In genomic region chr2:233501198-233502076, GRCh38 we compare ENCODE assay signal across 13 cellular contexts.
A peak's percentile ranks its signal among the peaks of the same experiment; 100 is the strongest.
DNase-seq lines count a peak whose midpoint lies in the region; ATAC-seq and TF ChIP-seq lines count a peak whose summit lies in the region.
"Had no signal": no experiment of that assay in that cellular context is flagged by ENCODE, and none has a peak within 500 bp of the region (broad histone marks: within the 10 kb centered on the region; RNA-seq: fewer than 3 reads in every experiment).

No MANE protein-coding gene starts in this region.

- no peak for DNase-seq in left ventricle myocardium superior
- no peak for DNase-seq in right atrium auricular region (ENCODE audit: low spot score)
- DNase-seq in M059J (ENCODE audit: low read depth): peak; percentile 79
- DNase-seq in fibroblast of lung (ENCODE audit: low read depth in 2 of 2): peak; percentile 26 to 86
- DNase-seq in H7: no peak
- no peak for DNase-seq in effector CD8-positive, alpha-beta T cell (lab: John Stamatoyannopoulos, UW)
- no peak for DNase-seq in RPMI8226
- no peak for DNase-seq in HuH-7.5 (ENCODE audit: low spot score)
- DNase-seq: activated CD4-positive, CD25-positive, alpha-beta regulatory T cell treated with anti-CD3 and anti-CD28 coated beads, Interleukin-2, amount 50 U/mL, for 72 hours; NCI-H345; ovary; SIG-M5; thyroid gland had no signal

- H3K36me3 ChIP-seq in right atrium auricular region (peaks cover 52% of the 10 kb centered on the region), fibroblast of lung (ENCODE audit: control insufficient read depth, insufficient read depth, low read length) (no peaks in the 10 kb centered on the region), H7 (replicated peaks; ENCODE audit: control insufficient read depth, insufficient read depth, low read length) (no peaks in the 10 kb centered on the region)
- H3K36me3 ChIP-seq: ovary had no signal

- H3K9ac ChIP-seq in fibroblast of lung (ENCODE audit: insufficient read depth, low read length): no peak overlapping the region

- H3K27me3 ChIP-seq in right atrium auricular region (no peaks in the 10 kb centered on the region), fibroblast of lung (ENCODE audit: control insufficient read depth, insufficient read depth, low read length) (no peaks in the 10 kb centered on the region), H7 (ENCODE audit: control insufficient read depth, insufficient read depth, low read length) (no peaks in the 10 kb centered on the region)
- H3K27me3 ChIP-seq: ovary, thyroid gland had no signal

- H3K79me2 ChIP-seq in fibroblast of lung (ENCODE audit: control insufficient read depth, insufficient read depth, low read length): no peaks in the 10 kb centered on the region

- H3K9me3 ChIP-seq in right atrium auricular region (peaks cover 7 to 19% of the 10 kb centered on the region in 2 donors), fibroblast of lung (ENCODE audit: control insufficient read depth, insufficient read depth, low read depth, low read length) (no peaks in the 10 kb centered on the region)
- H3K9me3 ChIP-seq: thyroid gland had no signal

- H3K4me3 ChIP-seq in right atrium auricular region: no peak overlapping the region
- no peak overlapping the region for H3K4me3 ChIP-seq in fibroblast of lung (replicated peaks in 1 of 4; ENCODE audit: control extremely low read depth in 1 of 4, insufficient read depth in 1 of 4, low read depth in 3 of 4, low read length in 4 of 4)
- H3K4me3 ChIP-seq in H7 (ENCODE audit: insufficient read depth, low read depth, low read length): no peak overlapping the region
- H3K4me3 ChIP-seq: ovary, thyroid gland had no signal

- intact Hi-C loops in left ventricle myocardium superior (cut with micrococcal nuclease): no loop called here

- H3K4me2 ChIP-seq in fibroblast of lung (ENCODE audit: extremely low read depth, insufficient read depth, low read length): no peak overlapping the region

- H2AFZ ChIP-seq in fibroblast of lung (ENCODE audit: low read length): no peak overlapping the region

- H4K20me1 ChIP-seq in fibroblast of lung (ENCODE audit: control insufficient read depth, extremely low read depth, insufficient read depth, low read length): no peaks in the 10 kb centered on the region

- no peaks in the 10 kb centered on the region for H3K4me1 ChIP-seq in right atrium auricular region
- peaks cover 2% of the 10 kb centered on the region for H3K4me1 ChIP-seq in fibroblast of lung (ENCODE audit: control insufficient read depth, extremely low read depth, insufficient read depth, low read length)
- H3K4me1 ChIP-seq: thyroid gland had no signal

- TF ChIP-seq CTCF in right atrium auricular region (IDR thresholded peaks at IDR 0.05) (no peak), fibroblast of lung (conservative IDR thresholded peaks at IDR 0.05 in 1 of 2, IDR thresholded peaks at IDR 0.05 in 1 of 2; ENCODE audit: low read depth in 1 of 2, low read length in 2 of 2) (no peak)

- H3K27ac ChIP-seq in right atrium auricular region: no peak overlapping the region
- no peak overlapping the region for H3K27ac ChIP-seq in fibroblast of lung (ENCODE audit: insufficient read depth, low read length)
- H3K27ac ChIP-seq: ovary, thyroid gland had no signal

- peak; percentile 73 for ATAC-seq in left ventricle myocardium superior

Comparison
In these comparisons a context has a peak if more than half of its experiments do, and no peak if none do; other contexts are left out.
1. DNase-seq: peak in M059J (single experiment) and fibroblast of lung (2 of 2); none in left ventricle myocardium superior (single experiment), right atrium auricular region (single experiment), H7 (single experiment), effector CD8-positive, alpha-beta T cell (single experiment), RPMI8226 (single experiment) and HuH-7.5 (single experiment).